Comparison of ENCODE assay signal across 1 cellular context in the genomic region with DNA sequence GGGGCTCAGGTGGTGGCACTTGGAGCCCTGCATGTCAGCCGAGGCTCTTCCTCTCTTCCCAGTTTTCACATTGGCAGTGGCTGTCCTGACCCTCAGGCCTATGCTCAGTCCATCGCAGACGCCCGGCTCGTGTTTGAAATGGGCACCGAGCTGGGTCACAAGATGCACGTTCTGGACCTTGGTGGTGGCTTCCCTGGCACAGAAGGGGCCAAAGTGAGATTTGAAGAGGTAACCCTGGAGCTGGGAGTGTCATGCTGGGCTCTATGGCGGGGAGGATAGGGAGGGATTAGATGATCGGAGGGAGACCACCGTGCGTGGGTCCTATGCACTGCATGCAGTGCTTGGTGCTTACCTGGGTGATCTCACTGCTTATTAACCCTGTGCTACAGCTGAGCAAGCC.
TF ChIP-seq lines count a peak whose summit lies in the region.

No MANE protein-coding gene starts in this region.

TF ChIP-seq in K562, 482 proteins besides CTCF, POLR2A, EP300 and RAD21 (continued from another document):
- TF ChIP-seq ZNF764 (CRISPR knock-in tag; IDR thresholded peaks at IDR 0.05; ENCODE audit: low read depth) (no peak), ETV1 (tag; conservative IDR thresholded peaks at IDR 0.05; ENCODE audit: low read depth) (no peak), ZNF143 (CRISPR knock-in tag; IDR thresholded peaks at IDR 0.05) (no peak), ZSCAN29 (IDR thresholded peaks at IDR 0.05) (no peak), KDM4B (IDR thresholded peaks at IDR 0.05; ENCODE audit: borderline replicate concordance in 2 of 2, low read depth in 1 of 2) (no peak)
- TF ChIP-seq, protein P1, sequence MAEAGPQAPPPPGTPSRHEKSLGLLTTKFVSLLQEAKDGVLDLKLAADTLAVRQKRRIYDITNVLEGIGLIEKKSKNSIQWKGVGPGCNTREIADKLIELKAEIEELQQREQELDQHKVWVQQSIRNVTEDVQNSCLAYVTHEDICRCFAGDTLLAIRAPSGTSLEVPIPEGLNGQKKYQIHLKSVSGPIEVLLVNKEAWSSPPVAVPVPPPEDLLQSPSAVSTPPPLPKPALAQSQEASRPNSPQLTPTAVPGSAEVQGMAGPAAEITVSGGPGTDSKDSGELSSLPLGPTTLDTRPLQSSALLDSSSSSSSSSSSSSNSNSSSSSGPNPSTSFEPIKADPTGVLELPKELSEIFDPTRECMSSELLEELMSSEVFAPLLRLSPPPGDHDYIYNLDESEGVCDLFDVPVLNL (CRISPR knock-in tag; IDR thresholded peaks at IDR 0.05; ENCODE audit: low read depth) = no peak
- TF ChIP-seq, protein P2, sequence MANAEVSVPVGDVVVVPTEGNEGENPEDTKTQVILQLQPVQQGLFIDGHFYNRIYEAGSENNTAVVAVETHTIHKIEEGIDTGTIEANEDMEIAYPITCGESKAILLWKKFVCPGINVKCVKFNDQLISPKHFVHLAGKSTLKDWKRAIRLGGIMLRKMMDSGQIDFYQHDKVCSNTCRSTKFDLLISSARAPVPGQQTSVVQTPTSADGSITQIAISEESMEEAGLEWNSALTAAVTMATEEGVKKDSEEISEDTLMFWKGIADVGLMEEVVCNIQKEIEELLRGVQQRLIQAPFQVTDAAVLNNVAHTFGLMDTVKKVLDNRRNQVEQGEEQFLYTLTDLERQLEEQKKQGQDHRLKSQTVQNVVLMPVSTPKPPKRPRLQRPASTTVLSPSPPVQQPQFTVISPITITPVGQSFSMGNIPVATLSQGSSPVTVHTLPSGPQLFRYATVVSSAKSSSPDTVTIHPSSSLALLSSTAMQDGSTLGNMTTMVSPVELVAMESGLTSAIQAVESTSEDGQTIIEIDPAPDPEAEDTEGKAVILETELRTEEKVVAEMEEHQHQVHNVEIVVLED (CRISPR knock-in tag; IDR thresholded peaks at IDR 0.05) = no peak
TF ChIP-seq in K562: peak in this region for 0.
